5 cellular contexts compared by ENCODE assay signal in genomic region chr10:19769826-19770225, GRCh38. TPM values are rescaled to one million over a fixed set of nuclear protein-coding genes. Genes with fewer than 3 reads are reported as not detected.
DNase-seq lines count a peak whose midpoint lies in the region; FAIRE-seq and TF ChIP-seq lines count a peak whose summit lies in the region.
"Not testable (repeated sequence)": the region's sequence is repeated elsewhere in the genome, so short reads cannot be mapped to it uniquely, and the experiment has no call there.
"Had no signal": no experiment of that assay in that cellular context is flagged by ENCODE, and none has a peak within 500 bp of the region (broad histone marks: within the 10 kb centered on the region; RNA-seq: fewer than 3 reads in every experiment).

No MANE protein-coding gene starts in this region.

- not testable (repeated sequence) for H3K4me3 Mint-ChIP-seq in astrocyte (ENCODE audit: unreplicated experiment)
- peak overlapping the region; percentile 32 for H3K4me3 Mint-ChIP-seq in osteocyte (ENCODE audit: unreplicated experiment)

- not testable (repeated sequence) for H3K4ac ChIP-seq in trophoblast cell (ENCODE audit: low read depth, low read length)

- H3K9ac ChIP-seq in astrocyte (ENCODE audit: low read length); trophoblast cell (ENCODE audit: low read length): not testable (repeated sequence)

- DNase-seq in astrocyte (ENCODE audit: low read depth); osteocyte (ENCODE audit: extremely low spot score, unreplicated experiment): not testable (repeated sequence)
- peak; percentile 62 to 68 for DNase-seq in trophoblast cell

- H3K23ac ChIP-seq in trophoblast cell (ENCODE audit: low read length), result not testable (repeated sequence)

- H3K27ac ChIP-seq in astrocyte (ENCODE audit: low read depth, low read length); trophoblast cell (ENCODE audit: low read depth, low read length): not testable (repeated sequence)

- not testable (repeated sequence) for H4K20me1 ChIP-seq in astrocyte (ENCODE audit: insufficient read depth, low read length)

- H4K8ac ChIP-seq in trophoblast cell (ENCODE audit: low read depth, low read length), result not testable (repeated sequence)

- not testable (repeated sequence) for H3K9me3 ChIP-seq in astrocyte (ENCODE audit: insufficient read depth, low read depth, low read length); trophoblast cell (ENCODE audit: insufficient read depth, low read depth, low read length)

- H3K18ac ChIP-seq in trophoblast cell (ENCODE audit: low read length), result not testable (repeated sequence)

- not testable (repeated sequence) for H3K79me1 ChIP-seq in trophoblast cell (ENCODE audit: low read length)

- H3K4me3 ChIP-seq in astrocyte (ENCODE audit: insufficient read depth, low read depth, low read length); trophoblast cell (ENCODE audit: low read depth, low read length): not testable (repeated sequence)

- H2BK12ac ChIP-seq in trophoblast cell (ENCODE audit: low read length), result not testable (repeated sequence)

- no CpG with 5 or more reads among the region's 3 CpGs for WGBS in trophoblast cell (ENCODE audit: extremely low coverage, insufficient coverage, insufficient read length)

- H2AFZ ChIP-seq in astrocyte (ENCODE audit: low read depth, low read length); trophoblast cell (ENCODE audit: insufficient read depth, low read length, poor library complexity): not testable (repeated sequence)

- peak overlapping the region; percentile 53 for H3K27ac Mint-ChIP-seq in astrocyte (ENCODE audit: unreplicated experiment)
- not testable (repeated sequence) for H3K27ac Mint-ChIP-seq in osteocyte (ENCODE audit: unreplicated experiment)

- H3K36me3 Mint-ChIP-seq in astrocyte (ENCODE audit: low read depth, unreplicated experiment); osteocyte (ENCODE audit: unreplicated experiment): not testable (repeated sequence)

- H3K36me3 ChIP-seq in astrocyte (ENCODE audit: insufficient read depth, low read length); trophoblast cell (ENCODE audit: control insufficient read depth in 1 of 2, insufficient read depth in 2 of 2, low read length in 2 of 2): not testable (repeated sequence)

- not testable (repeated sequence) for H4K12ac ChIP-seq in trophoblast cell (ENCODE audit: low read depth, low read length)

- H3K9me3 Mint-ChIP-seq in astrocyte (ENCODE audit: unreplicated experiment); osteocyte (ENCODE audit: unreplicated experiment): not testable (repeated sequence)

- H2BK5ac ChIP-seq in trophoblast cell (ENCODE audit: low read depth, low read length, poor library complexity), result not testable (repeated sequence)

- H3K4me1 Mint-ChIP-seq in astrocyte (ENCODE audit: low read depth, unreplicated experiment); osteocyte (ENCODE audit: unreplicated experiment): not testable (repeated sequence)

- not testable (repeated sequence) for H3K79me2 ChIP-seq in astrocyte (ENCODE audit: insufficient read depth, low read length); trophoblast cell (ENCODE audit: control insufficient read depth, insufficient read depth, low read length, poor library complexity)

- not testable (repeated sequence) for H4K91ac ChIP-seq in trophoblast cell (ENCODE audit: low read depth, low read length)

- H2AK5ac ChIP-seq in trophoblast cell (ENCODE audit: low read length), result not testable (repeated sequence)

- not testable (repeated sequence) for H3K4me2 ChIP-seq in astrocyte (ENCODE audit: low read length); trophoblast cell (ENCODE audit: low read length)

- not testable (repeated sequence) for H3K4me1 ChIP-seq in astrocyte (ENCODE audit: insufficient read depth, low read length); trophoblast cell (ENCODE audit: control insufficient read depth in 1 of 2, insufficient read depth in 2 of 2, low read length in 2 of 2)

- FAIRE-seq in astrocyte (lab: Jason Lieb, UNC), result not testable (repeated sequence)

- not testable (repeated sequence) for TF ChIP-seq CTCF in astrocyte (IDR thresholded peaks at IDR 0.05; ENCODE audit: insufficient read depth, low read depth, low read length); osteocyte (IDR thresholded peaks at IDR 0.05)

- not testable (repeated sequence) for H2BK120ac ChIP-seq in trophoblast cell (ENCODE audit: insufficient read depth, low read length, poor library complexity)

- H3K14ac ChIP-seq in trophoblast cell (ENCODE audit: low read length), result not testable (repeated sequence)

- H3K27me3 Mint-ChIP-seq in astrocyte (ENCODE audit: low read depth, unreplicated experiment); osteocyte (ENCODE audit: unreplicated experiment): not testable (repeated sequence)

- H3K27me3 ChIP-seq in astrocyte (ENCODE audit: insufficient read depth, low read length); trophoblast cell (ENCODE audit: insufficient read depth, low read length): not testable (repeated sequence)

RNA-seq across cellular contexts. Expression of gene PLXDC2, which starts 46.4 kb away (rescaled TPM):
- total RNA-seq in astrocyte (36.1 and 44.5 TPM in 2 replicates), osteocyte (33.2 and 36.4 TPM in 2 replicates)
- polyA plus RNA-seq in trophoblast cell (2013), result 37.6 and 39.6 TPM in 2 replicates
- total RNA-seq: Calu3 had no signal
- polyA plus RNA-seq: CD4-positive, alpha-beta memory T cell had no signal
